8 cellular contexts compared by ENCODE assay signal in genomic region chr17:48478224-48479013, GRCh38.
DNase-seq lines count a peak whose midpoint lies in the region; ATAC-seq lines count a peak whose summit lies in the region.

No MANE protein-coding gene starts in this region.

- ATAC-seq in GM18511 (IDR thresholded peaks at IDR 0.05; ENCODE audit: unreplicated experiment) (peak; percentile 93), GM21723 (IDR thresholded peaks at IDR 0.05; ENCODE audit: unreplicated experiment) (peak; percentile 90)

- DNase-seq in MV-4-11 (lab: John Stamatoyannopoulos, UW) (peak; percentile 92), left kidney (ENCODE audit: low read depth, low spot score) (peak; percentile 41), NCI-H345 treated with DMSO at 0.1 percent for 48 hours (lab: John Stamatoyannopoulos, UW; ENCODE audit: unreplicated experiment) (no peak), NCI-H2196 (lab: John Stamatoyannopoulos, UW; ENCODE audit: unreplicated experiment) (no peak), SHP77 treated with DMSO at 0.1 percent for 48 hours (lab: John Stamatoyannopoulos, UW) (no peak)
- DNase-seq in activated CD8-positive, alpha-beta memory T cell treated with anti-CD3 and anti-CD28 coated beads, Interleukin-2, amount 50 U/mL, for 4 hours = no peak

Comparison
In these comparisons a context has a peak if more than half of its experiments do, and no peak if none do; other contexts are left out.
1. DNase-seq: peak in MV-4-11 (single experiment) and left kidney (single experiment); none in activated CD8-positive, alpha-beta memory T cell treated with anti-CD3 and anti-CD28 coated beads, Interleukin-2, amount 50 U/mL, for 4 hours (single experiment), NCI-H345 treated with DMSO at 0.1 percent for 48 hours (single experiment), NCI-H2196 (single experiment) and SHP77 treated with DMSO at 0.1 percent for 48 hours (single experiment).